17 cellular contexts compared by ENCODE assay signal in genomic region chr7:127382301-127383085, GRCh38. TPM values are rescaled to one million over a fixed set of nuclear protein-coding genes. Genes with fewer than 3 reads are reported as not detected.
DNase-seq lines count a peak whose midpoint lies in the region; ATAC-seq lines count a peak whose summit lies in the region.
"Had no signal": no experiment of that assay in that cellular context is flagged by ENCODE, and none has a peak within 500 bp of the region (broad histone marks: within the 10 kb centered on the region; RNA-seq: fewer than 3 reads in every experiment).

No MANE protein-coding gene starts in this region.

- DNase-seq in activated naive CD4-positive, alpha-beta T cell treated with anti-CD3 and anti-CD28 coated beads, Interleukin-2, amount 50 U/mL, for 72 hours (ENCODE audit: low spot score in 2 of 2) = no peak
- no peak for DNase-seq in activated naive CD8-positive, alpha-beta T cell treated with anti-CD3 and anti-CD28 coated beads for 36 hours
- DNase-seq in DMS53 treated with DMSO at 0.1 percent for 48 hours (lab: John Stamatoyannopoulos, UW; ENCODE audit: unreplicated experiment) = no peak
- DNase-seq in NCI-H526 (lab: John Stamatoyannopoulos, UW) = no peak
- DNase-seq: activated CD4-positive, CD25-positive, alpha-beta regulatory T cell treated with anti-CD3 and anti-CD28 coated beads, Interleukin-2, amount 50 U/mL, for 72 hours; cerebellar nuclear complex; effector memory CD4-positive, alpha-beta T cell; left colon; NCI-H2171 treated with DMSO at 0.1 percent for 48 hours; Peyer's patch; psoas muscle; stimulated activated CD4-positive, alpha-beta T cell treated with anti-CD3 and anti-CD28 coated beads, Interleukin-4, amount 100 ng/mL, for 24 hours; substantia nigra had no signal

- H3K9me3 Mint-ChIP-seq in activated naive CD4-positive, alpha-beta T cell treated with anti-CD3 and anti-CD28 coated beads, Interleukin-2, amount 50 U/mL, for 24 hours = no peaks in the 10 kb centered on the region
- H3K9me3 Mint-ChIP-seq in activated naive CD4-positive, alpha-beta T cell treated with anti-CD3 and anti-CD28 coated beads, Interleukin-2, amount 50 U/mL, for 72 hours = no peaks in the 10 kb centered on the region
- H3K9me3 Mint-ChIP-seq in activated naive CD8-positive, alpha-beta T cell treated with anti-CD3 and anti-CD28 coated beads for 36 hours = no peaks in the 10 kb centered on the region
- H3K9me3 Mint-ChIP-seq in stimulated activated memory B cell treated with anti-CD40 and anti-IgM and Interleukin-4, amounts not matched to agents 10 μg/mL and 1 μg/mL and 100 μg/mL, for 72 hours = no peaks in the 10 kb centered on the region

- H3K4me1 Mint-ChIP-seq in activated naive CD4-positive, alpha-beta T cell treated with anti-CD3 and anti-CD28 coated beads, Interleukin-2, amount 50 U/mL, for 24 hours = peaks cover 85% of the 10 kb centered on the region
- peaks cover 60% of the 10 kb centered on the region for H3K4me1 Mint-ChIP-seq in activated naive CD8-positive, alpha-beta T cell treated with anti-CD3 and anti-CD28 coated beads for 36 hours
- peaks cover 55% of the 10 kb centered on the region for H3K4me1 Mint-ChIP-seq in stimulated activated memory B cell treated with anti-CD40 and anti-IgM and Interleukin-4, amounts not matched to agents 10 μg/mL and 1 μg/mL and 100 μg/mL, for 72 hours

- H3K36me3 Mint-ChIP-seq in activated naive CD4-positive, alpha-beta T cell treated with anti-CD3 and anti-CD28 coated beads, Interleukin-2, amount 50 U/mL, for 24 hours = peaks cover 16% of the 10 kb centered on the region
- peaks cover 0 to 17% of the 10 kb centered on the region in 2 donors for H3K36me3 Mint-ChIP-seq in activated naive CD4-positive, alpha-beta T cell treated with anti-CD3 and anti-CD28 coated beads, Interleukin-2, amount 50 U/mL, for 72 hours
- H3K36me3 Mint-ChIP-seq in activated naive CD8-positive, alpha-beta T cell treated with anti-CD3 and anti-CD28 coated beads for 36 hours = peaks cover 42% of the 10 kb centered on the region
- peaks cover 41% of the 10 kb centered on the region for H3K36me3 Mint-ChIP-seq in stimulated activated memory B cell treated with anti-CD40 and anti-IgM and Interleukin-4, amounts not matched to agents 10 μg/mL and 1 μg/mL and 100 μg/mL, for 72 hours

- no peaks in the 10 kb centered on the region for H3K27me3 Mint-ChIP-seq in activated naive CD4-positive, alpha-beta T cell treated with anti-CD3 and anti-CD28 coated beads, Interleukin-2, amount 50 U/mL, for 24 hours
- H3K27me3 Mint-ChIP-seq in activated naive CD8-positive, alpha-beta T cell treated with anti-CD3 and anti-CD28 coated beads for 36 hours = no peaks in the 10 kb centered on the region
- no peaks in the 10 kb centered on the region for H3K27me3 Mint-ChIP-seq in stimulated activated memory B cell treated with anti-CD40 and anti-IgM and Interleukin-4, amounts not matched to agents 10 μg/mL and 1 μg/mL and 100 μg/mL, for 72 hours

- H3K27ac Mint-ChIP-seq in activated naive CD4-positive, alpha-beta T cell treated with anti-CD3 and anti-CD28 coated beads, Interleukin-2, amount 50 U/mL, for 24 hours = peak overlapping the region; percentile 8
- peak overlapping the region in 1 of 2 donors; percentile 36 for H3K27ac Mint-ChIP-seq in activated naive CD4-positive, alpha-beta T cell treated with anti-CD3 and anti-CD28 coated beads, Interleukin-2, amount 50 U/mL, for 72 hours
- peak overlapping the region; percentile 27 for H3K27ac Mint-ChIP-seq in activated naive CD8-positive, alpha-beta T cell treated with anti-CD3 and anti-CD28 coated beads for 36 hours
- H3K27ac Mint-ChIP-seq in stimulated activated memory B cell treated with anti-CD40 and anti-IgM and Interleukin-4, amounts not matched to agents 10 μg/mL and 1 μg/mL and 100 μg/mL, for 72 hours = peak overlapping the region; percentile 18

- no peak for ATAC-seq in activated naive CD4-positive, alpha-beta T cell treated with anti-CD3 and anti-CD28 coated beads, Interleukin-2, amount 50 U/mL, for 72 hours
- ATAC-seq in HG03159 (IDR thresholded peaks at IDR 0.05; ENCODE audit: unreplicated experiment) (peak; percentile 47), GM19397 (IDR thresholded peaks at IDR 0.05; ENCODE audit: unreplicated experiment) (no peak)
- no peak for ATAC-seq in stimulated activated memory B cell treated with anti-CD40 and anti-IgM and Interleukin-4, amounts not matched to agents 10 μg/mL and 1 μg/mL and 100 μg/mL, for 72 hours

- peak overlapping the region; percentile 9 for H3K4me3 Mint-ChIP-seq in activated naive CD4-positive, alpha-beta T cell treated with anti-CD3 and anti-CD28 coated beads, Interleukin-2, amount 50 U/mL, for 24 hours
- H3K4me3 Mint-ChIP-seq in activated naive CD8-positive, alpha-beta T cell treated with anti-CD3 and anti-CD28 coated beads for 36 hours = no peak overlapping the region
- H3K4me3 Mint-ChIP-seq in stimulated activated memory B cell treated with anti-CD40 and anti-IgM and Interleukin-4, amounts not matched to agents 10 μg/mL and 1 μg/mL and 100 μg/mL, for 72 hours = no peak overlapping the region

RNA-seq across cellular contexts. Expression of gene ZNF800, which starts 10.0 kb away (rescaled TPM):
- total RNA-seq in activated naive CD4-positive, alpha-beta T cell treated with anti-CD3 and anti-CD28 coated beads, Interleukin-2, amount 50 U/mL, for 72 hours = 10 to 100 TPM; 26.4 to 33.5 TPM
- total RNA-seq in activated naive CD8-positive, alpha-beta T cell treated with anti-CD3 and anti-CD28 coated beads for 36 hours = 10 to 100 TPM; 32.1 to 34.2 TPM
